ENCODE assay signal across 1 cellular context in genomic region chr4:9893329-9894108, GRCh38.
TF ChIP-seq lines count a peak whose summit lies in the region.

No MANE protein-coding gene starts in this region.

TF ChIP-seq in H1, 55 proteins besides CTCF, POLR2A, EP300 and RAD21 (continued from another document):
- TF ChIP-seq NRF1 (IDR thresholded peaks at IDR 0.05; ENCODE audit: low read depth, low read length): no peak
- no peak for TF ChIP-seq GABPA (IDR thresholded peaks at IDR 0.05; ENCODE audit: borderline replicate concordance, insufficient read depth, low read length)
- TF ChIP-seq SUZ12 (IDR thresholded peaks at IDR 0.05; ENCODE audit: low read length): no peak
- TF ChIP-seq POLR2AphosphoS5 (IDR thresholded peaks at IDR 0.05; ENCODE audit: low read depth, low read length): no peak
- TF ChIP-seq JUND (IDR thresholded peaks at IDR 0.05; ENCODE audit: low read length): no peak
TF ChIP-seq in H1: peak in this region for 0.
